33 cellular contexts compared by ENCODE assay signal in the genomic region with DNA sequence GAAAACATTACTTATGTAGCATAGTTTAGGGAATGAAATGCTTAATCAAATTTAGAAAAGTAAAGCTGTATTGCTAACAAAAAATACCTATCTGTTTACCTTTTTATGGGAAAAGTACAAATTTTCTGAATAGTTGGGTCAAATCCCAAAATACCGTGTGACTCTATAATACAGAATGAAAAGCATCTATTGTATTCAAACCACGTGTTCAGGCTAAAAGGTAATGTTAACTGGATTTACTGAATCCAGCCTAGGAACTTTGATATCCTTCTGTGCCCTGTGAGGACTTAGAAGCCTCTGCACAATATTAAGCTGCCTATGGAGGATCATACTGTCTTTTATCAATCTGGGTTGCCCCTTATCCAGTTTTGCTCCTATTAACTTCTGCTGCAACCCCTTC.
"Had no signal": no experiment of that assay in that cellular context is flagged by ENCODE, and none has a peak within 500 bp of the region (broad histone marks: within the 10 kb centered on the region; RNA-seq: fewer than 3 reads in every experiment).

No MANE protein-coding gene starts in this region.

- H3K9me3 ChIP-seq: breast epithelium, SJCRH30 had no signal

- H3K36me3 ChIP-seq: breast epithelium, SJCRH30 had no signal

- DNase-seq: activated CD4-positive, alpha-beta memory T cell treated with anti-CD3 and anti-CD28 coated beads for 36 hours; activated CD4-positive, alpha-beta T cell treated with anti-CD3 and anti-CD28 coated beads, Interleukin-2, amount 10 ng/mL, durations not matched to agents 24 days and 14 days; activated CD8-positive, alpha-beta memory T cell treated with anti-CD3 and anti-CD28 coated beads for 24 hours; activated CD8-positive, alpha-beta memory T cell treated with anti-CD3 and anti-CD28 coated beads, Interleukin-2, amount 10 ng/mL, durations not matched to agents 7 days and 5 days; activated CD8-positive, alpha-beta memory T cell treated with anti-CD3 and anti-CD28 coated beads, Interleukin-2, amount 50 U/mL, for 48 hours; activated effector memory CD4-positive, alpha-beta T cell treated with Interleukin-2 at 50 U/mL for 16 hours; activated naive CD4-positive, alpha-beta T cell treated with anti-CD3 and anti-CD28 coated beads, Interleukin-2, amount 10 ng/mL, durations not matched to agents 7 days and 5 days; activated naive CD8-positive, alpha-beta T cell treated with anti-CD3 and anti-CD28 coated beads, Interleukin-2, amount 50 U/mL, for 24 hours; activated T-cell treated with anti-CD3 and anti-CD28 coated beads, Interleukin-2, amount 50 U/mL, for 48 hours; anterior cingulate cortex; Kasumi-1; KG1; MM.1S; MV-4-11; NCI-H1092; NCI-H146; NCI-H187; NCI-H2029 treated with DMSO at 0.1 percent for 48 hours; NCI-H2107; NCI-H2171; NCI-H2227 treated with DMSO at 0.1 percent for 48 hours; NCI-H446; NCI-H510A treated with DMSO at 0.1 percent for 48 hours; NCI-H526 treated with DMSO at 0.1 percent for 48 hours; NCI-H774; SHP77; SJCRH30; SW 1271; T-helper 1 cell; T-helper 2 cell; T-helper 9 cell had no signal

- H3K4me1 ChIP-seq: breast epithelium, SJCRH30 had no signal

- ATAC-seq: activated CD8-positive, alpha-beta memory T cell treated with anti-CD3 and anti-CD28 coated beads, Interleukin-2, amount 10 ng/mL, durations not matched to agents 7 days and 5 days; activated naive CD8-positive, alpha-beta T cell treated with anti-CD3 and anti-CD28 coated beads, Interleukin-2, amount 50 U/mL, for 24 hours; Panc1 had no signal

- H3K27ac ChIP-seq: breast epithelium, SJCRH30 had no signal

- H3K4me3 ChIP-seq: breast epithelium, SJCRH30 had no signal

- H3K27me3 ChIP-seq: breast epithelium, SJCRH30 had no signal
